ENCODE assay signal across 13 cellular contexts in the genomic region with DNA sequence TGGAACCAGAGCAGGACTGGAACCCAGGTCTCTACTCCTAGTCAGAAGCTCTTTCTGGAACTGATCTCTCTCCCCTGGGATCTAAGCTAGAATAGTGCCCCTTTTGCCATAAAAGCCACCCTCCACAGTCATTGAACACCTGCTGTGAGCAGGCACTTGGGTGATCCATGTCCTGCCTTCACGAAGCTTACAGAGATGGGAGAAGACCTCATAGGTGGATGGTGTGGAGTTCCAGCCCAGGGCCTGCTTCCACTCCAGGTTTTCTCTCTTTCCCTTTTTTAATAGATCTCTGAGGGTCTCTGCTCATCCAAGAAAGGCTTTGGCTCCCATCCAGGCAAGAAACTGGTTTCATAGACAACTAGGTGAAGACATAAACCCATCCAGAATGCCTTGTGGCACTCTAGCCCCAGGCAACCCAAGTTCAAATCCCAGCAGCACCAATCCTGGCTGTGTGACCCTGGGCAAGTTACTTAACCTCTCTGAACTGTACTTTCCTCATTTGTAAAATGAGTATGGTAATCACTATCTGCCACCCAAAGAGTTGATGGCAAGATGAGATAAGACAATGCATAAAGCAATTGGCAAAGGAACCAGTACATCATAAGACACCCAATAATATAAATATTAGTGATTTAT. TPM values are rescaled to one million over a fixed set of nuclear protein-coding genes. Genes with fewer than 3 reads are reported as not detected.
DNase-seq lines count a peak whose midpoint lies in the region; ATAC-seq, FAIRE-seq and TF ChIP-seq lines count a peak whose summit lies in the region.
"Had no signal": no experiment of that assay in that cellular context is flagged by ENCODE, and none has a peak within 500 bp of the region (broad histone marks: within the 10 kb centered on the region; RNA-seq: fewer than 3 reads in every experiment).

No MANE protein-coding gene starts in this region.

- in situ Hi-C loops in K562 (cut with MboI) = no loop called here

- H3K4me1 ChIP-seq in HEK293 (ENCODE audit: control insufficient read depth, insufficient read depth, low read length) (no peaks in the 10 kb centered on the region), K562 (replicated peaks in 1 of 2; ENCODE audit: control insufficient read depth in 2 of 2, insufficient read depth in 2 of 2, low read length in 2 of 2) (0 out of 5 replicates have a peak, but pooled peaks cover 0 to 2% of the 10 kb centered on the region in 2 experiments)

- 0% methylated on average over 1 of the region's 1 CpG for WGBS in K562 (ENCODE audit: insufficient coverage, low coverage, missing lambda C conversion rate)

- CTCF ChIA-PET in HEK293 (lab: Yijun Ruan, JAX) (interaction anchor here (0.5 to 2.5 kb wide), 5 partner anchors 7 to 197 kb away, joined by 4 to 9 read pairs (median 5); no protein-coding TSS in a partner anchor), K562 (lab: Yijun Ruan, JAX; ENCODE audit: low intra/inter-chr PET ratio) (no interaction called here)

- H3K79me2 ChIP-seq in K562 (ENCODE audit: control insufficient read depth, insufficient read depth, low read length) = no peaks in the 10 kb centered on the region

- H3K27me3 ChIP-seq in K562 (ENCODE audit: control insufficient read depth in 2 of 2, insufficient read depth in 2 of 2, low read length in 2 of 2) = peaks cover 6 to 16% of the 10 kb centered on the region in 2 experiments; a peak in 2 of 5 replicates
- H3K27me3 ChIP-seq: BLaER1 had no signal

- intact Hi-C loops in K562 (cut with micrococcal nuclease) = loop anchor here (10.0 kb wide), 1 partner anchor 362 kb away; no protein-coding TSS in a partner anchor

- peak; percentile 26; the same call in 1 of the 3 replicates for ATAC-seq in K562
- ATAC-seq: HCT116 had no signal

- peak; percentile 24 for DNase-seq in activated effector memory CD4-positive, alpha-beta T cell treated with anti-CD3 and anti-CD28 coated beads, Interleukin-2, amount 50 U/mL, for 16 hours
- DNase-seq in activated effector memory CD4-positive, alpha-beta T cell treated with Interleukin-2 at 50 U/mL for 16 hours = no peak
- no peak for DNase-seq in K562 (ENCODE audit: extremely low read depth in 1 of 4, low spot score in 3 of 4)
- no peak for DNase-seq in C1 segment of cervical spinal cord (lab: John Stamatoyannopoulos, UW)
- no peak for DNase-seq in medulla oblongata (ENCODE audit: extremely low spot score)
- DNase-seq in effector CD8-positive, alpha-beta T cell (lab: John Stamatoyannopoulos, UW) = no peak
- DNase-seq: AML-193; CD4-positive, CD25-positive, alpha-beta regulatory T cell had no signal

- H3K4me3 ChIP-seq in HEK293 (ENCODE audit: low read depth, low read length) = no peak overlapping the region
- no peak overlapping the region for H3K4me3 ChIP-seq in K562
- H3K4me3 ChIP-seq: BLaER1 had no signal

- no peak overlapping the region for H3K4me2 ChIP-seq in K562 (ENCODE audit: insufficient read depth, low read length)
- H3K4me2 ChIP-seq: BLaER1 had no signal

- H3K36me3 ChIP-seq in HEK293 (ENCODE audit: control insufficient read depth in 2 of 2, insufficient read depth in 1 of 2, low read length in 2 of 2) (no peaks in the 10 kb centered on the region), K562 (ENCODE audit: control insufficient read depth, insufficient read depth, low read length) (no peaks in the 10 kb centered on the region)
- H3K36me3 ChIP-seq: BLaER1 had no signal

- no peaks in the 10 kb centered on the region for H3K9me1 ChIP-seq in K562 (ENCODE audit: control insufficient read depth, insufficient read depth, low read length)

- TF ChIP-seq CTCF in HEK293 (tag by site-specific recombination; IDR thresholded peaks at IDR 0.05) (no peak), K562 (IDR thresholded peaks at IDR 0.05 in 2 of 3, conservative IDR thresholded peaks at IDR 0.05 in 1 of 3; ENCODE audit: insufficient read depth in 2 of 3, low read depth in 1 of 3, low read length in 3 of 3) (no peak)

- TF ChIP-seq RAD21 in K562 (CRISPR knock-in tag; conservative IDR thresholded peaks at IDR 0.05 in 1 of 2, IDR thresholded peaks at IDR 0.05 in 1 of 2) = no peak

- BruUV-seq in K562 (replicated peaks; lab: Mats Ljungman, UMichigan) = no TSS peak

- POLR2A ChIA-PET in HEK293 (lab: Yijun Ruan, JAX) (no interaction called here), K562 (lab: Yijun Ruan, JAX) (no interaction called here)

- H4K20me1 ChIP-seq in K562 (replicated peaks; ENCODE audit: control insufficient read depth, insufficient read depth, low read length) = 0 out of 2 replicates have a peak, but pooled peaks cover 4% of the 10 kb centered on the region
- H4K20me1 ChIP-seq: BLaER1 had no signal

- no peak overlapping the region for H3K9ac ChIP-seq in K562 (ENCODE audit: insufficient read depth in 1 of 2, low read depth in 2 of 2, low read length in 2 of 2)
- H3K9ac ChIP-seq: BLaER1 had no signal

- no peak for FAIRE-seq in K562 (lab: Jason Lieb, UNC)

- no peak overlapping the region for H2AFZ ChIP-seq in K562 (ENCODE audit: low read depth, low read length)

- no peaks in the 10 kb centered on the region for H3K9me3 ChIP-seq in HEK293 (ENCODE audit: control insufficient read depth, insufficient read depth, low read depth, low read length)
- H3K9me3 ChIP-seq in K562 (replicated peaks; ENCODE audit: control insufficient read depth, insufficient read depth, low read depth, low read length) = no peaks in the 10 kb centered on the region

- H3K27ac ChIP-seq in HEK293 (ENCODE audit: extremely low read depth, low read depth, low read length) (no peak overlapping the region), K562 (ENCODE audit: extremely low read depth, low read depth, low read length) (no peak overlapping the region)
- H3K27ac ChIP-seq: 22Rv1, BLaER1, HL-60 had no signal

- no peak for TF ChIP-seq POLR2A in K562 (conservative IDR thresholded peaks at IDR 0.05)

- no peak for TF ChIP-seq EP300 in K562 (IDR thresholded peaks at IDR 0.05; ENCODE audit: low read length)

TF ChIP-seq in HEK293, 187 proteins besides CTCF, POLR2A, EP300 and RAD21:
- TF ChIP-seq, protein P1, sequence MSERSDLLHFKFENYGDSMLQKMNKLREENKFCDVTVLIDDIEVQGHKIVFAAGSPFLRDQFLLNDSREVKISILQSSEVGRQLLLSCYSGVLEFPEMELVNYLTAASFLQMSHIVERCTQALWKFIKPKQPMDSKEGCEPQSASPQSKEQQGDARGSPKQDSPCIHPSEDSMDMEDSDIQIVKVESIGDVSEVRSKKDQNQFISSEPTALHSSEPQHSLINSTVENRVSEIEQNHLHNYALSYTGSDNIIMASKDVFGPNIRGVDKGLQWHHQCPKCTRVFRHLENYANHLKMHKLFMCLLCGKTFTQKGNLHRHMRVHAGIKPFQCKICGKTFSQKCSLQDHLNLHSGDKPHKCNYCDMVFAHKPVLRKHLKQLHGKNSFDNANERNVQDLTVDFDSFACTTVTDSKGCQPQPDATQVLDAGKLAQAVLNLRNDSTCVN (tag by site-specific recombination; optimal IDR thresholded peaks at IDR 0.05) = no peak
- no peak for TF ChIP-seq KLF7 (tag by site-specific recombination; IDR thresholded peaks at IDR 0.05; ENCODE audit: borderline replicate concordance)
- TF ChIP-seq ZNF768 (tag by site-specific recombination; IDR thresholded peaks at IDR 0.05) = peak; percentile 60; the same call in 1 of the 2 replicates

TF ChIP-seq in K562, 482 proteins besides CTCF, POLR2A, EP300 and RAD21 (continues in another document):
- TF ChIP-seq BRD4 (IDR thresholded peaks at IDR 0.05) = no peak
- no peak for TF ChIP-seq POLR2AphosphoS5 (IDR thresholded peaks at IDR 0.05; ENCODE audit: control insufficient read depth, insufficient read depth, low read depth, low read length)
- no peak for TF ChIP-seq TAF7 (tag; IDR thresholded peaks at IDR 0.05)
- peak in 1 of 2 experiments; percentile 41; a peak in 1 of 4 replicates for TF ChIP-seq RCOR1 (IDR thresholded peaks at IDR 0.05; ENCODE audit: borderline replicate concordance in 1 of 2, low read depth in 2 of 2, low read length in 2 of 2)
- TF ChIP-seq FOXP1 (CRISPR knock-in tag; IDR thresholded peaks at IDR 0.05) = no peak
- TF ChIP-seq ZNF589 (CRISPR knock-in tag; IDR thresholded peaks at IDR 0.05; ENCODE audit: low read depth) = no peak
- peak; percentile 90 for TF ChIP-seq BCOR (IDR thresholded peaks at IDR 0.05)
- no peak for TF ChIP-seq YY1 (IDR thresholded peaks at IDR 0.05; ENCODE audit: borderline replicate concordance in 1 of 3, control insufficient read depth in 1 of 3, extremely low read depth in 1 of 3, insufficient read depth in 3 of 3, insufficient read length in 1 of 3, insufficient replicate concordance in 2 of 3, low read depth in 1 of 3, low read length in 2 of 3)

RNA-seq across cellular contexts. Expression of a gene that starts 46.4 kb away (rescaled TPM):
- total RNA-seq in K562 (2011; cell fraction: chromatin; rRNA removed; ENCODE audit: low replicate concordance) = not detected in 2 replicates
- total RNA-seq in K562 (2011; cell fraction: nucleolus; rRNA removed) = 0.50 and 0.53 TPM in 2 replicates
- total RNA-seq in K562 (2011; cell fraction: nucleoplasm; rRNA removed) = 0.37 TPM in 1 of 2 replicates, not detected in the other
- total RNA-seq in K562 (2014; rRNA removed) (0.95 and 1.1 TPM in 2 replicates), K562 (2014; rRNA removed; fragmentation: Illumina TruSeq; extraction: Trizol) (0.16 and 0.55 TPM in 2 replicates), K562 (2015; rRNA removed; fragmentation: Illumina TruSeq; extraction: Trizol) (0.58 and 0.64 TPM in 2 replicates), K562 (2021) (0.80 and 1.0 TPM in 2 replicates)
- polyA plus RNA-seq in K562 (2011; rRNA removed) (0.13 and 0.49 TPM in 2 replicates), K562 (2014; fragmentation: Illumina TruSeq; extraction: Trizol) (0.88 and 0.94 TPM in 2 replicates), K562 (2014; fragmentation: Nextera tagmentation; extraction: Ambion mirVana) (under 1 TPM; 0.06 to 0.07 TPM), K562 (2014; rRNA removed) (0.62 and 1.4 TPM in 2 replicates)
- polyA plus RNA-seq in K562 (2011; cell fraction: cytosol; rRNA removed) = 0.33 and 0.47 TPM in 2 replicates
- polyA plus RNA-seq in K562 (2011; cell fraction: nucleus; rRNA removed) = 0.21 and 0.34 TPM in 2 replicates
- 1.5 and 1.7 TPM in 2 replicates for polyA plus RNA-seq in K562 (2012)
- polyA minus RNA-seq in K562 (2011; rRNA and poly(A)+ RNA removed) = 0.15 TPM in 1 of 2 replicates, not detected in the other
- polyA minus RNA-seq in K562 (2011; cell fraction: cytosol; rRNA and poly(A)+ RNA removed) = 0.73 TPM in 1 of 2 replicates, not detected in the other
- polyA minus RNA-seq in K562 (2011; cell fraction: nucleus; rRNA and poly(A)+ RNA removed) = 0.44 TPM in 1 of 2 replicates, not detected in the other
- total RNA-seq: CD4-positive, CD25-positive, alpha-beta regulatory T cell had no signal
- polyA plus RNA-seq: CD4-positive, CD25-positive, alpha-beta regulatory T cell had no signal
